ENCODE assay signal across 8 cellular contexts in the genomic region with DNA sequence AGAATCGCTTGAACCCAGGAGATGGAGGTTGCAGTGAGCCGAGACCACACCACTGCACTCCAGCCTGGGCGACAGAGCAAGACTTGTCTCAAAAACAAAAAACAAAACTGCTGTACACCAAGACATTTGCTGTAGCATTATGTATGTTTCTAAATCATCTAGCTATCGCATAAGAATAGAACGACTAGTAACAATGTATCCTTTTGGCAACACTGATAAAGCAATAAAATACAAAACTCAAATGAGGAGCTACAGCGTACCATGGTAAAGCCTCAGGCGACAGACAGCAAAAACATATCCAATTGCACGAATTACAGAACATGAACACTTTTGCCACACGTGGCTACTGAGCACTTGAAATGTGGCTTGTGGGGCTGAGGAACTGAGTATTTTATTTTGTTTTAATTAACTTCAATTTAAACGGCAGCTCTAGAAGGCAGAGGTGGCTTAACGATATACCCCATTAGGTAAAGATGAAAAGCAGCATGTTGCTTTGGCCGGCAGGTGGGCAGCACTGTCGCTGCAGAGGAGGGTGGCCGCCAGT. TPM values are rescaled to one million over a fixed set of nuclear protein-coding genes. Genes with fewer than 3 reads are reported as not detected.
DNase-seq lines count a peak whose midpoint lies in the region; ATAC-seq and TF ChIP-seq lines count a peak whose summit lies in the region.

No MANE protein-coding gene starts in this region.

- peak overlapping the region; percentile 10 for H3K9ac ChIP-seq in NT2/D1 (ENCODE audit: insufficient read length, low read depth)

- intact Hi-C loops in prostate gland (cut with DNase I), result no loop called here

- ATAC-seq in HG03571 (IDR thresholded peaks at IDR 0.05; ENCODE audit: unreplicated experiment), result no peak
- ATAC-seq in GM19395 (IDR thresholded peaks at IDR 0.05; ENCODE audit: unreplicated experiment), result no peak

- 49% methylated on average over 14 of the region's 14 CpGs for WGBS in prostate gland

- no peak for TF ChIP-seq CTCF in prostate gland (IDR thresholded peaks at IDR 0.05)

- H3K4me3 ChIP-seq in NT2/D1 (ENCODE audit: insufficient read length, low read depth) (peak overlapping the region; percentile 15), prostate gland (peak overlapping the region; percentile 80 to 95)
- peak overlapping the region; percentile 28 for H3K4me3 ChIP-seq in effector memory CD4-positive, alpha-beta T cell (ENCODE audit: insufficient read depth, low read depth, low read length, poor library complexity, severe bottlenecking)

- in situ Hi-C loops in G401 (cut with HindIII; ENCODE audit: low sequenced_read_pairs), result no loop called here

- DNase-seq in G401 (ENCODE audit: low spot score) (peak; percentile 21), NT2/D1 (ENCODE audit: low read depth, low spot score) (no peak), prostate gland (ENCODE audit: low spot score) (no peak), GM03348 (ENCODE audit: low spot score) (no peak), cerebellar cortex (ENCODE audit: low spot score) (no peak)
- no peak for DNase-seq in effector memory CD4-positive, alpha-beta T cell

- TF ChIP-seq POLR2A in prostate gland (IDR thresholded peaks at IDR 0.05), result no peak

- no peaks in the 10 kb centered on the region for H3K9me3 ChIP-seq in NT2/D1 (ENCODE audit: insufficient read depth, low read length)
- H3K9me3 ChIP-seq in effector memory CD4-positive, alpha-beta T cell (ENCODE audit: control insufficient read depth, low read length), result no peaks in the 10 kb centered on the region
- no peaks in the 10 kb centered on the region for H3K9me3 ChIP-seq in prostate gland

- H3K27ac ChIP-seq in effector memory CD4-positive, alpha-beta T cell (ENCODE audit: insufficient read depth, low read length, poor library complexity, severe bottlenecking), result peak overlapping the region; percentile 13
- H3K27ac ChIP-seq in prostate gland, result no peak overlapping the region

- H3K4me1 ChIP-seq in NT2/D1 (ENCODE audit: insufficient read depth, insufficient read length), result peaks cover 9% of the 10 kb centered on the region
- peaks cover 41% of the 10 kb centered on the region for H3K4me1 ChIP-seq in effector memory CD4-positive, alpha-beta T cell (ENCODE audit: control insufficient read depth, insufficient read depth, low read length, poor library complexity, severe bottlenecking)
- peaks cover 16% of the 10 kb centered on the region for H3K4me1 ChIP-seq in prostate gland (replicated peaks)

- H3K27me3 ChIP-seq in NT2/D1 (ENCODE audit: insufficient read depth, insufficient read length), result no peaks in the 10 kb centered on the region
- H3K27me3 ChIP-seq in effector memory CD4-positive, alpha-beta T cell (replicated peaks; ENCODE audit: control insufficient read depth, insufficient read depth, low read length, poor library complexity, severe bottlenecking), result no peaks in the 10 kb centered on the region
- H3K27me3 ChIP-seq in prostate gland (replicated peaks; ENCODE audit: insufficient read depth), result no peaks in the 10 kb centered on the region

- H3K36me3 ChIP-seq in NT2/D1 (ENCODE audit: insufficient read depth, insufficient read length, low read length), result peaks cover 38% of the 10 kb centered on the region
- H3K36me3 ChIP-seq in effector memory CD4-positive, alpha-beta T cell (ENCODE audit: control insufficient read depth, insufficient read depth, low read length), result peaks cover 27% of the 10 kb centered on the region
- H3K36me3 ChIP-seq in prostate gland, result peaks cover 0 to 3% of the 10 kb centered on the region in 2 donors

RNA-seq across cellular contexts. Expression of a gene that starts 2.3 kb away (rescaled TPM):
- total RNA-seq in G401 (2014; rRNA removed; shearing (Covaris generic)), result 15.1 and 17.0 TPM in 2 replicates
- 100 to 1,000 TPM in 1 of 2 donors, 10 to 100 TPM in 1; 56.3 to 117 TPM for total RNA-seq in prostate gland

RNA-seq across cellular contexts. Expression of a gene that starts 8.6 kb away (rescaled TPM):
- total RNA-seq in G401 (2014; rRNA removed; shearing (Covaris generic)), result 6.1 and 28.5 TPM in 2 replicates
- total RNA-seq in prostate gland, result 10 to 100 TPM; 36.9 to 41.3 TPM

RNA-seq across cellular contexts. Expression of a gene that starts 19.0 kb away (rescaled TPM):
- 155 and 158 TPM in 2 replicates for total RNA-seq in G401 (2014; rRNA removed; shearing (Covaris generic))
- 10 to 100 TPM in 1 of 2 donors, 1 to 10 TPM in 1; 8.4 to 18.0 TPM for total RNA-seq in prostate gland

RNA-seq across cellular contexts. Expression of a gene that starts 27.7 kb away (rescaled TPM):
- 21.3 and 21.5 TPM in 2 replicates for total RNA-seq in G401 (2014; rRNA removed; shearing (Covaris generic))
- 10 to 100 TPM; 11.4 to 14.1 TPM for total RNA-seq in prostate gland

RNA-seq across cellular contexts. Expression of a gene that starts 41.7 kb away (rescaled TPM):
- total RNA-seq in G401 (2014; rRNA removed; shearing (Covaris generic)), result 25.5 and 40.7 TPM in 2 replicates
- total RNA-seq in prostate gland, result 10 to 100 TPM; 51.8 to 58.5 TPM

Comparison
In these comparisons a context has a peak if more than half of its experiments do, and no peak if none do; other contexts are left out.
1. H3K4me3 ChIP-seq: peak in every context shown above with its lines; median percentile 88 in prostate gland; 28 in effector memory CD4-positive, alpha-beta T cell; 15 in NT2/D1.